8 cellular contexts compared by ENCODE assay signal in genomic region chr6:31815025-31815838, GRCh38. TPM values are rescaled to one million over a fixed set of nuclear protein-coding genes. Genes with fewer than 3 reads are reported as not detected.
DNase-seq lines count a peak whose midpoint lies in the region; ATAC-seq and TF ChIP-seq lines count a peak whose summit lies in the region.

TSS of gene HSPA1A (plus strand) at chr6:31815543. CDS start at chr6:31815757, 214 bp downstream.
TSS of gene HSPA1L (minus strand) at chr6:31815283. CDS start at chr6:31811972, 3,311 bp downstream.

- H3K9me3 ChIP-seq in iPS-18c (ENCODE audit: control insufficient read depth, insufficient read depth, low read length) = no peaks in the 10 kb centered on the region

- peak; percentile 39 for ATAC-seq in GM21515 (IDR thresholded peaks at IDR 0.05; ENCODE audit: unreplicated experiment)
- ATAC-seq in sciatic nerve = peak; percentile 93
- no peak for ATAC-seq in GM19397 (IDR thresholded peaks at IDR 0.05; ENCODE audit: unreplicated experiment)

- TF ChIP-seq CTCF in AG09309 (IDR thresholded peaks at IDR 0.05; ENCODE audit: control insufficient read depth, insufficient read depth, low read depth, low read length, missing control alignments) (no peak), WI38 (IDR thresholded peaks at IDR 0.05; ENCODE audit: low read depth, low read length) (no peak)

- H3K4me3 ChIP-seq in AG09309 (ENCODE audit: control insufficient read depth, low read depth, low read length) (peak within 1 kb of the TSS; percentile 71), WI38 (ENCODE audit: low read depth, low read length) (peak within 1 kb of the TSS; percentile 72), iPS-18c (ENCODE audit: insufficient read depth, low read depth, low read length) (peak within 1 kb of the TSS; percentile 66)

- DNase-seq in AG09309 (ENCODE audit: low read depth) = peak; percentile 83
- peak; percentile 94 for DNase-seq in NCI-H2029 treated with DMSO at 0.1 percent for 48 hours (lab: John Stamatoyannopoulos, UW)
- peak; percentile 96 for DNase-seq in cerebellar cortex (ENCODE audit: low spot score)
- DNase-seq in sciatic nerve (ENCODE audit: low spot score) = peak; percentile 98

- intact Hi-C loops in sciatic nerve (cut with DNase I) = no loop called here

RNA-seq across cellular contexts. Expression of gene HSPA1A, which starts in this region (rescaled TPM):
- total RNA-seq in sciatic nerve = 195 TPM

RNA-seq across cellular contexts. Expression of gene HSPA1L, which starts in this region (rescaled TPM):
- 2.8 TPM for total RNA-seq in sciatic nerve
